1 cellular context compared by ENCODE assay signal in the genomic region with DNA sequence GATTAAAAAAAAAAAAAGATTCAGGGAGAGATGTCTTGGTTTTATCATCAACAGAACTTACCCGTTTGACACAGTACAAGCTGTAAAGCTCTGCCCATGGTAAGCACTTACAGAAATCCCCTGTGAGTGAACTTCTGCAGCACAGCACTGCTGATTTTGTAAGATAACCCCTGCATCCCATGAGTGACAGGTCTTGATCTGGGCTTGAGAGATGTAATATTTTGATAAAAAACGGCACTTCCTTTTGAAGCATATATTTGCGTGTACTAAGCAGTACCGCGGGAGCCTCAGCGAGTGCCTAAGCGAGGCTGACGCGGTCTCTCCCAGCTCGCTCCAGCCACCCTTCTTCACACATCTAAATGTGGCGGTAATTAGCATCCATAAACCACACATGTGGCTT.
TF ChIP-seq lines count a peak whose summit lies in the region.

No MANE protein-coding gene starts in this region.

TF ChIP-seq in SK-N-SH treated with all-trans-retinoic acid at 6 μM for 48 hours, 23 proteins besides CTCF, POLR2A, EP300 and RAD21 (continued from another document):
- TF ChIP-seq, protein P1, sequence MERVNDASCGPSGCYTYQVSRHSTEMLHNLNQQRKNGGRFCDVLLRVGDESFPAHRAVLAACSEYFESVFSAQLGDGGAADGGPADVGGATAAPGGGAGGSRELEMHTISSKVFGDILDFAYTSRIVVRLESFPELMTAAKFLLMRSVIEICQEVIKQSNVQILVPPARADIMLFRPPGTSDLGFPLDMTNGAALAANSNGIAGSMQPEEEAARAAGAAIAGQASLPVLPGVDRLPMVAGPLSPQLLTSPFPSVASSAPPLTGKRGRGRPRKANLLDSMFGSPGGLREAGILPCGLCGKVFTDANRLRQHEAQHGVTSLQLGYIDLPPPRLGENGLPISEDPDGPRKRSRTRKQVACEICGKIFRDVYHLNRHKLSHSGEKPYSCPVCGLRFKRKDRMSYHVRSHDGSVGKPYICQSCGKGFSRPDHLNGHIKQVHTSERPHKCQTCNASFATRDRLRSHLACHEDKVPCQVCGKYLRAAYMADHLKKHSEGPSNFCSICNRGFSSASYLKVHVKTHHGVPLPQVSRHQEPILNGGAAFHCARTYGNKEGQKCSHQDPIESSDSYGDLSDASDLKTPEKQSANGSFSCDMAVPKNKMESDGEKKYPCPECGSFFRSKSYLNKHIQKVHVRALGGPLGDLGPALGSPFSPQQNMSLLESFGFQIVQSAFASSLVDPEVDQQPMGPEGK (CRISPR knock-in tag; IDR thresholded peaks at IDR 0.05; ENCODE audit: borderline replicate concordance), result no peak
- TF ChIP-seq ISL1 (CRISPR knock-in tag; IDR thresholded peaks at IDR 0.05) (no peak), ZC3H10 (CRISPR knock-in tag; IDR thresholded peaks at IDR 0.05) (no peak), ZNF565 (CRISPR knock-in tag; conservative IDR thresholded peaks at IDR 0.05; ENCODE audit: low read depth) (no peak), ZNF8 (CRISPR knock-in tag; IDR thresholded peaks at IDR 0.05) (no peak), OSR1 (CRISPR knock-in tag; IDR thresholded peaks at IDR 0.05) (no peak), ZFP3 (CRISPR knock-in tag; IDR thresholded peaks at IDR 0.05) (no peak), GLIS3 (CRISPR knock-in tag; IDR thresholded peaks at IDR 0.05) (no peak)
- TF ChIP-seq, protein P2, sequence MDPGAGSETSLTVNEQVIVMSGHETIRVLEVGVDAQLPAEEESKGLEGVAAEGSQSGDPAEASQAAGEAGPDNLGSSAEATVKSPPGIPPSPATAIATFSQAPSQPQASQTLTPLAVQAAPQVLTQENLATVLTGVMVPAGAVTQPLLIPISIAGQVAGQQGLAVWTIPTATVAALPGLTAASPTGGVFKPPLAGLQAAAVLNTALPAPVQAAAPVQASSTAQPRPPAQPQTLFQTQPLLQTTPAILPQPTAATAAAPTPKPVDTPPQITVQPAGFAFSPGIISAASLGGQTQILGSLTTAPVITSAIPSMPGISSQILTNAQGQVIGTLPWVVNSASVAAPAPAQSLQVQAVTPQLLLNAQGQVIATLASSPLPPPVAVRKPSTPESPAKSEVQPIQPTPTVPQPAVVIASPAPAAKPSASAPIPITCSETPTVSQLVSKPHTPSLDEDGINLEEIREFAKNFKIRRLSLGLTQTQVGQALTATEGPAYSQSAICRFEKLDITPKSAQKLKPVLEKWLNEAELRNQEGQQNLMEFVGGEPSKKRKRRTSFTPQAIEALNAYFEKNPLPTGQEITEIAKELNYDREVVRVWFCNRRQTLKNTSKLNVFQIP (CRISPR knock-in tag; IDR thresholded peaks at IDR 0.05; ENCODE audit: borderline replicate concordance, low read depth), result no peak
